ENCODE assay signal across 12 cellular contexts in genomic region chr6:89311530-89311852, GRCh38. TPM values are rescaled to one million over a fixed set of nuclear protein-coding genes. Genes with fewer than 3 reads are reported as not detected.
A peak's percentile ranks its signal among the peaks of the same experiment; 100 is the strongest.
DNase-seq lines count a peak whose midpoint lies in the region; ATAC-seq and TF ChIP-seq lines count a peak whose summit lies in the region.
"Had no signal": no experiment of that assay in that cellular context is flagged by ENCODE, and none has a peak within 500 bp of the region (broad histone marks: within the 10 kb centered on the region; RNA-seq: fewer than 3 reads in every experiment).

No MANE protein-coding gene starts in this region.

- no peak overlapping the region for H3K4me3 ChIP-seq in body of pancreas
- no peak overlapping the region for H3K4me3 ChIP-seq in lower lobe of right lung
- peak overlapping the region in 1 of 2 donors; percentile 57 for H3K4me3 ChIP-seq in stomach smooth muscle (ENCODE audit: low read length in 2 of 2)

- intact Hi-C loops in body of pancreas (cut with DNase I) (no loop called here), lower lobe of right lung (cut with DNase I) (no loop called here)

- H3K36me3 ChIP-seq in body of pancreas (replicated peaks in 1 of 2; ENCODE audit: insufficient read depth in 1 of 2, low read depth in 2 of 2) (no peaks in the 10 kb centered on the region), lower lobe of right lung (no peaks in the 10 kb centered on the region), stomach smooth muscle (ENCODE audit: control insufficient read depth in 2 of 2, insufficient read depth in 2 of 2, low read length in 2 of 2) (peaks cover 0 to 3% of the 10 kb centered on the region in 2 donors)

- peaks cover 14% of the 10 kb centered on the region for H3K4me1 ChIP-seq in body of pancreas
- peaks cover 25% of the 10 kb centered on the region for H3K4me1 ChIP-seq in lower lobe of right lung
- peaks cover 20% of the 10 kb centered on the region for H3K4me1 ChIP-seq in stomach smooth muscle (ENCODE audit: control insufficient read depth, insufficient read depth, low read length)

- H3K27ac ChIP-seq in body of pancreas (no peak overlapping the region), lower lobe of right lung (peak overlapping the region; percentile 62), stomach smooth muscle (ENCODE audit: low read length) (peak overlapping the region; percentile 58)

- peak overlapping the region; percentile 78 for H3K4me3 Mint-ChIP-seq in HFFc6
- H3K4me3 Mint-ChIP-seq in activated CD8-positive, alpha-beta T cell treated with anti-CD3 and anti-CD28 coated beads, Interleukin-2, amount 10 ng/mL, durations not matched to agents 7 days and 5 days: no peak overlapping the region
- H3K4me3 Mint-ChIP-seq: natural killer cell treated with Interleukin-12 subunit alpha and Interleukin-12 subunit beta and Interleukin-15 and Interleukin-18, amount 100 ng/mL, for 72 hours had no signal

- no peak for DNase-seq in HFFc6
- no peak for DNase-seq in body of pancreas
- DNase-seq in lower lobe of right lung: no peak
- DNase-seq in activated CD8-positive, alpha-beta T cell treated with anti-CD3 and anti-CD28 coated beads, Interleukin-2, amount 10 ng/mL, durations not matched to agents 7 days and 5 days: no peak
- DNase-seq in hippocampal formation (lab: John Stamatoyannopoulos, UW): no peak
- DNase-seq in stimulated activated CD4-positive, alpha-beta T cell treated with anti-CD3 and anti-CD28 coated beads, Interleukin-2, amount 100 ng/mL, for 24 hours: no peak
- DNase-seq: activated naive CD4-positive, alpha-beta T cell treated with Interleukin-2 at 50 U/mL for 16 hours; NCI-H2171 treated with DMSO at 0.1 percent for 48 hours; NK-92 treated with Interleukin-12 subunit alpha and Interleukin-12 subunit beta, amount 100 ng/mL, for 24 hours had no signal

- POLR2A ChIA-PET in activated CD8-positive, alpha-beta T cell treated with anti-CD3 and anti-CD28 coated beads, Interleukin-2, amount 10 ng/mL, durations not matched to agents 7 days and 5 days (lab: Charles Lee): no interaction called here

- whole genome bisulfite sequencing in body of pancreas, 2 donors: 25 to 31% methylated on average over 5 of the region's 5 CpGs

- peak; percentile 42 for ATAC-seq in body of pancreas
- ATAC-seq in lower lobe of right lung: no peak
- ATAC-seq in activated CD8-positive, alpha-beta T cell treated with anti-CD3 and anti-CD28 coated beads, Interleukin-2, amount 10 ng/mL, durations not matched to agents 7 days and 5 days: no peak
- no peak for ATAC-seq in GM21360 (IDR thresholded peaks at IDR 0.05; ENCODE audit: unreplicated experiment)

- no peaks in the 10 kb centered on the region for H3K27me3 ChIP-seq in body of pancreas
- no peaks in the 10 kb centered on the region for H3K27me3 ChIP-seq in lower lobe of right lung (ENCODE audit: low read depth)
- H3K27me3 ChIP-seq in stomach smooth muscle (ENCODE audit: control insufficient read depth in 1 of 2, insufficient read depth in 2 of 2, low read length in 2 of 2): no peaks in the 10 kb centered on the region

- H3K9ac ChIP-seq in stomach smooth muscle (ENCODE audit: low read length in 2 of 2): peak overlapping the region in 1 of 2 donors; percentile 60

- no peaks in the 10 kb centered on the region for H3K9me3 Mint-ChIP-seq in HFFc6
- no peaks in the 10 kb centered on the region for H3K9me3 Mint-ChIP-seq in activated CD8-positive, alpha-beta T cell treated with anti-CD3 and anti-CD28 coated beads, Interleukin-2, amount 10 ng/mL, durations not matched to agents 7 days and 5 days (ENCODE audit: insufficient read depth)
- H3K9me3 Mint-ChIP-seq: natural killer cell treated with Interleukin-12 subunit alpha and Interleukin-12 subunit beta and Interleukin-15 and Interleukin-18, amount 100 ng/mL, for 72 hours had no signal

- peaks cover 42% of the 10 kb centered on the region for H3K4me1 Mint-ChIP-seq in HFFc6 (ENCODE audit: low read depth)
- H3K4me1 Mint-ChIP-seq in activated CD8-positive, alpha-beta T cell treated with anti-CD3 and anti-CD28 coated beads, Interleukin-2, amount 10 ng/mL, durations not matched to agents 7 days and 5 days (ENCODE audit: low read depth): no peaks in the 10 kb centered on the region

- H3K27me3 Mint-ChIP-seq in HFFc6 (ENCODE audit: insufficient read depth): peaks cover 7% of the 10 kb centered on the region
- peaks cover 5% of the 10 kb centered on the region for H3K27me3 Mint-ChIP-seq in activated CD8-positive, alpha-beta T cell treated with anti-CD3 and anti-CD28 coated beads, Interleukin-2, amount 10 ng/mL, durations not matched to agents 7 days and 5 days (ENCODE audit: low read depth)

- no peak for TF ChIP-seq POLR2A in body of pancreas (IDR thresholded peaks at IDR 0.05)

- 0 out of 2 replicates have a peak, but pooled peaks cover 9% of the 10 kb centered on the region for H3K36me3 Mint-ChIP-seq in HFFc6 (ENCODE audit: low read depth)
- no peaks in the 10 kb centered on the region for H3K36me3 Mint-ChIP-seq in activated CD8-positive, alpha-beta T cell treated with anti-CD3 and anti-CD28 coated beads, Interleukin-2, amount 10 ng/mL, durations not matched to agents 7 days and 5 days (ENCODE audit: low read depth)
- H3K36me3 Mint-ChIP-seq: natural killer cell treated with Interleukin-12 subunit alpha and Interleukin-12 subunit beta and Interleukin-15 and Interleukin-18, amount 100 ng/mL, for 72 hours had no signal

- no peak for TF ChIP-seq CTCF in HFFc6 (IDR thresholded peaks at IDR 0.05)
- TF ChIP-seq CTCF in body of pancreas (IDR thresholded peaks at IDR 0.05): no peak
- no peak for TF ChIP-seq CTCF in lower lobe of right lung (IDR thresholded peaks at IDR 0.05)

- peak overlapping the region; percentile 79 for H3K27ac Mint-ChIP-seq in HFFc6
- no peak overlapping the region for H3K27ac Mint-ChIP-seq in activated CD8-positive, alpha-beta T cell treated with anti-CD3 and anti-CD28 coated beads, Interleukin-2, amount 10 ng/mL, durations not matched to agents 7 days and 5 days

- CTCF ChIA-PET in activated CD8-positive, alpha-beta T cell treated with anti-CD3 and anti-CD28 coated beads, Interleukin-2, amount 10 ng/mL, durations not matched to agents 7 days and 5 days (lab: Charles Lee): interaction anchor here (0.8 to 1.5 kb wide), 3 partner anchors 10 to 60 kb away, joined by 3 to 6 read pairs (median 4); no protein-coding TSS in a partner anchor

- H3K9me3 ChIP-seq in body of pancreas (no peaks in the 10 kb centered on the region), lower lobe of right lung (no peaks in the 10 kb centered on the region), stomach smooth muscle (ENCODE audit: control insufficient read depth in 2 of 2, low read length in 2 of 2) (no peaks in the 10 kb centered on the region)

RNA-seq across cellular contexts. Expression of gene GABRR2, which starts 3.6 kb away (rescaled TPM):
- total RNA-seq in HFFc6 (2021; fragmentation: NEBNext Ultra II Directional; extraction: Animal tissue kit (Norgen Biotek cat#: 25700)): under 1 TPM in 4 of 6 experiments, not detected in 2; 0.10 to 0.24 (median 0.12) TPM
- total RNA-seq in body of pancreas: 1 to 10 TPM in 1 of 2 donors, under 1 TPM in 1; 0.52 to 1.3 TPM
- total RNA-seq in lower lobe of right lung: 1.2 TPM
- under 1 TPM; 0.18 to 0.42 TPM for total RNA-seq in activated CD8-positive, alpha-beta T cell treated with anti-CD3 and anti-CD28 coated beads, Interleukin-2, amount 10 ng/mL, durations not matched to agents 7 days and 5 days

RNA-seq across cellular contexts. Expression of gene UBE2J1, which starts 41.0 kb away (rescaled TPM):
- total RNA-seq in HFFc6 (2021; fragmentation: NEBNext Ultra II Directional; extraction: Animal tissue kit (Norgen Biotek cat#: 25700)): 10 to 100 TPM; 35.9 to 45.2 (median 41.9) TPM
- total RNA-seq in body of pancreas (10 to 100 TPM; 23.4 to 27.8 TPM), lower lobe of right lung (46.9 TPM)
- total RNA-seq in activated CD8-positive, alpha-beta T cell treated with anti-CD3 and anti-CD28 coated beads, Interleukin-2, amount 10 ng/mL, durations not matched to agents 7 days and 5 days: 10 to 100 TPM; 30.1 to 30.3 TPM

Comparison
In these comparisons a context has a peak if more than half of its experiments do, and no peak if none do; other contexts are left out.
1. H3K27ac ChIP-seq: peak in lower lobe of right lung (single experiment) and stomach smooth muscle (single experiment); none in body of pancreas (0 of 4).